22 cellular contexts compared by ENCODE assay signal in the genomic region with DNA sequence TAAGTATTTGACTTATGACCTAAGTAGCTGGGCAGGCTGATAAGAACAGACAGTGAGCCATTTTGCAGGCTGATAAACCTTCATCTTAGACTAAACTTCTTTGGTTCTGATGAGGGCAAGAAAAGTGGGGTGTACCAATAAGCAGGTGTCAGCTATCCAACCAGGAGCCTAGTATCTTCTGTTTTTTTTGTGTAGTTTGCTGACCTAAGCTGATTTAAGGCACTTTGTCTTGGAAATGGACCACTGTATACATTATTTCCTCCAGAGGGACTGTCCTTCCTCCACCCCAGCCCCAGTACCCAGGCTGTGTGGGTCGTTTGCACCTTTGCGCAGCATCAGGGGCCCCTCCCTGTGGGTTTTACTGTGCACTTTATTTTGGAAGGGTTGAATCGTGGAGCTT.
A peak's percentile ranks its signal among the peaks of the same experiment; 100 is the strongest.
DNase-seq lines count a peak whose midpoint lies in the region; ATAC-seq lines count a peak whose summit lies in the region.
"Had no signal": no experiment of that assay in that cellular context is flagged by ENCODE, and none has a peak within 500 bp of the region (broad histone marks: within the 10 kb centered on the region; RNA-seq: fewer than 3 reads in every experiment).

No MANE protein-coding gene starts in this region.

- no peaks in the 10 kb centered on the region for H3K36me3 Mint-ChIP-seq in activated naive CD4-positive, alpha-beta T cell treated with anti-CD3 and anti-CD28 coated beads, Interleukin-2, amount 10 ng/mL, durations not matched to agents 7 days and 5 days
- no peaks in the 10 kb centered on the region for H3K36me3 Mint-ChIP-seq in stimulated activated naive B cell treated with anti-CD40 and anti-IgM and Interleukin-4, amounts not matched to agents 10 μg/mL and 1 μg/mL and 100 μg/mL, for 72 hours
- H3K36me3 Mint-ChIP-seq: CD4-positive, CD25-positive, alpha-beta regulatory T cell; CD8-positive, alpha-beta T cell had no signal

- peak overlapping the region in 6 of 11 experiments; percentile 58 to 95 (median 88); a peak in 8 of 22 replicates for H3K4me2 ChIP-seq in BLaER1 treated with 17β-estradiol and CSF1 and Interleukin-3, amounts not matched to agents 10 nM and 100 nM
- peak overlapping the region; percentile 75 for H3K4me2 ChIP-seq in Karpas-422 (ENCODE audit: low read depth, low read length, poor library complexity, severe bottlenecking)

- no peaks in the 10 kb centered on the region for H3K9me3 Mint-ChIP-seq in activated naive CD4-positive, alpha-beta T cell treated with anti-CD3 and anti-CD28 coated beads, Interleukin-2, amount 10 ng/mL, durations not matched to agents 7 days and 5 days
- no peaks in the 10 kb centered on the region for H3K9me3 Mint-ChIP-seq in stimulated activated naive B cell treated with anti-CD40 and anti-IgM and Interleukin-4, amounts not matched to agents 10 μg/mL and 1 μg/mL and 100 μg/mL, for 72 hours
- H3K9me3 Mint-ChIP-seq: CD8-positive, alpha-beta T cell had no signal

- H4K20me1 ChIP-seq in BLaER1 treated with 17β-estradiol and CSF1 and Interleukin-3, amounts not matched to agents 10 nM and 100 nM: peaks cover 0 to 47% (median 15%) of the 10 kb centered on the region in 11 experiments; a peak in 17 of 22 replicates
- no peaks in the 10 kb centered on the region for H4K20me1 ChIP-seq in Karpas-422 (ENCODE audit: insufficient read depth, low read depth, low read length)

- no peaks in the 10 kb centered on the region for H3K9me2 ChIP-seq in Karpas-422 (replicated peaks; ENCODE audit: insufficient read depth, low read length)

- no peak overlapping the region for H3K4me3 Mint-ChIP-seq in activated naive CD4-positive, alpha-beta T cell treated with anti-CD3 and anti-CD28 coated beads, Interleukin-2, amount 10 ng/mL, durations not matched to agents 7 days and 5 days
- no peak overlapping the region for H3K4me3 Mint-ChIP-seq in stimulated activated naive B cell treated with anti-CD40 and anti-IgM and Interleukin-4, amounts not matched to agents 10 μg/mL and 1 μg/mL and 100 μg/mL, for 72 hours
- H3K4me3 Mint-ChIP-seq: CD4-positive, CD25-positive, alpha-beta regulatory T cell; CD8-positive, alpha-beta T cell had no signal

- H3K9me3 ChIP-seq in BLaER1 treated with 17β-estradiol and CSF1 and Interleukin-3, amounts not matched to agents 10 nM and 100 nM (replicated peaks in 1 of 11): no peaks in the 10 kb centered on the region
- H3K9me3 ChIP-seq in Karpas-422 (ENCODE audit: low read length): no peaks in the 10 kb centered on the region
- H3K9me3 ChIP-seq: BE2C, Caco-2 had no signal

- peaks cover 20% of the 10 kb centered on the region for H3K4me1 Mint-ChIP-seq in activated naive CD4-positive, alpha-beta T cell treated with anti-CD3 and anti-CD28 coated beads, Interleukin-2, amount 10 ng/mL, durations not matched to agents 7 days and 5 days
- peaks cover 42 to 52% of the 10 kb centered on the region in 2 donors for H3K4me1 Mint-ChIP-seq in stimulated activated naive B cell treated with anti-CD40 and anti-IgM and Interleukin-4, amounts not matched to agents 10 μg/mL and 1 μg/mL and 100 μg/mL, for 72 hours

- peaks cover 32 to 55% (median 47%) of the 10 kb centered on the region in 10 experiments for H3K4me1 ChIP-seq in BLaER1 treated with 17β-estradiol and CSF1 and Interleukin-3, amounts not matched to agents 10 nM and 100 nM
- peaks cover 95% of the 10 kb centered on the region for H3K4me1 ChIP-seq in Karpas-422 (ENCODE audit: low read length)
- H3K4me1 ChIP-seq: BE2C, Caco-2 had no signal

- CTCF ChIA-PET in activated naive CD4-positive, alpha-beta T cell treated with anti-CD3 and anti-CD28 coated beads, Interleukin-2, amount 10 ng/mL, durations not matched to agents 7 days and 5 days (lab: Charles Lee): no interaction called here

- no peaks in the 10 kb centered on the region for H3K79me2 ChIP-seq in Karpas-422 (ENCODE audit: low read length)

- H3K36me3 ChIP-seq in BLaER1 treated with 17β-estradiol and CSF1 and Interleukin-3, amounts not matched to agents 10 nM and 100 nM: no peaks in the 10 kb centered on the region
- H3K36me3 ChIP-seq in Karpas-422 (ENCODE audit: insufficient read depth, low read length): no peaks in the 10 kb centered on the region
- H3K36me3 ChIP-seq: BE2C had no signal

- no peak for ATAC-seq in stimulated activated naive B cell treated with anti-CD40 and anti-IgM and Interleukin-4, amounts not matched to agents 10 μg/mL and 1 μg/mL and 100 μg/mL, for 72 hours (replicated peaks)
- no peak for ATAC-seq in GM18520 (IDR thresholded peaks at IDR 0.05; ENCODE audit: unreplicated experiment)
- ATAC-seq: CD8-positive, alpha-beta T cell had no signal

- no peak overlapping the region for H3K4me3 ChIP-seq in BLaER1 treated with 17β-estradiol and CSF1 and Interleukin-3, amounts not matched to agents 10 nM and 100 nM
- peak overlapping the region; percentile 65; the same call in 1 of the 2 replicates for H3K4me3 ChIP-seq in Karpas-422 (ENCODE audit: low read length)
- H3K4me3 ChIP-seq: GM23248 had no signal

- peak; percentile 1 for DNase-seq in activated naive CD4-positive, alpha-beta T cell treated with anti-CD3 and anti-CD28 coated beads, Interleukin-2, amount 10 ng/mL, durations not matched to agents 7 days and 5 days
- DNase-seq in activated naive CD4-positive, alpha-beta T cell (lab: John Stamatoyannopoulos, UW): no peak
- no peak for DNase-seq in Karpas-422
- no peak for DNase-seq in stimulated activated naive B cell treated with anti-CD40 and anti-IgM and Interleukin-4, amounts not matched to agents 10 μg/mL and 1 μg/mL and 100 μg/mL, for 72 hours
- no peak for DNase-seq in NCI-H524 (lab: John Stamatoyannopoulos, UW)
- DNase-seq in DMS153 treated with DMSO at 0.1 percent for 48 hours (lab: John Stamatoyannopoulos, UW; ENCODE audit: unreplicated experiment): no peak
- DNase-seq: ACHN; AML-193; BE2C; CD4-positive, CD25-positive, alpha-beta regulatory T cell; CD8-positive, alpha-beta T cell; DMS153; DMS79; GF-D8; GM23248; H7; HCEC 1CT had no signal

- H3K27ac Mint-ChIP-seq in activated naive CD4-positive, alpha-beta T cell treated with anti-CD3 and anti-CD28 coated beads, Interleukin-2, amount 10 ng/mL, durations not matched to agents 7 days and 5 days: no peak overlapping the region
- H3K27ac Mint-ChIP-seq in stimulated activated naive B cell treated with anti-CD40 and anti-IgM and Interleukin-4, amounts not matched to agents 10 μg/mL and 1 μg/mL and 100 μg/mL, for 72 hours: peak overlapping the region; percentile 14
- H3K27ac Mint-ChIP-seq: CD4-positive, CD25-positive, alpha-beta regulatory T cell; CD8-positive, alpha-beta T cell had no signal

- peaks cover 76% of the 10 kb centered on the region for H3K27me3 Mint-ChIP-seq in activated naive CD4-positive, alpha-beta T cell treated with anti-CD3 and anti-CD28 coated beads, Interleukin-2, amount 10 ng/mL, durations not matched to agents 7 days and 5 days
- H3K27me3 Mint-ChIP-seq in stimulated activated naive B cell treated with anti-CD40 and anti-IgM and Interleukin-4, amounts not matched to agents 10 μg/mL and 1 μg/mL and 100 μg/mL, for 72 hours: peaks cover 12 to 15% of the 10 kb centered on the region in 2 donors

- H3K27me3 ChIP-seq in BLaER1 treated with 17β-estradiol and CSF1 and Interleukin-3, amounts not matched to agents 10 nM and 100 nM: peaks cover 11 to 61% (median 31%) of the 10 kb centered on the region in 11 experiments; a peak in 18 of 22 replicates
- H3K27me3 ChIP-seq in Karpas-422 (ENCODE audit: low read length): no peaks in the 10 kb centered on the region
- H3K27me3 ChIP-seq: BE2C had no signal

- H2AFZ ChIP-seq in Karpas-422 (ENCODE audit: low read length): no peak overlapping the region
- H2AFZ ChIP-seq: GM23248 had no signal

- H3K9ac ChIP-seq in BLaER1 treated with 17β-estradiol and CSF1 and Interleukin-3, amounts not matched to agents 10 nM and 100 nM: no peak overlapping the region
- H3K9ac ChIP-seq in Karpas-422 (ENCODE audit: low read length): peak overlapping the region; percentile 89
- H3K9ac ChIP-seq: GM23248 had no signal

- no peak overlapping the region for H3K27ac ChIP-seq in BLaER1 treated with 17β-estradiol and CSF1 and Interleukin-3, amounts not matched to agents 10 nM and 100 nM
- peak overlapping the region; percentile 99 for H3K27ac ChIP-seq in Karpas-422 (ENCODE audit: low read length)
- H3K27ac ChIP-seq: 22Rv1, C4-2B, GM23248 had no signal
